In the genomic region with DNA sequence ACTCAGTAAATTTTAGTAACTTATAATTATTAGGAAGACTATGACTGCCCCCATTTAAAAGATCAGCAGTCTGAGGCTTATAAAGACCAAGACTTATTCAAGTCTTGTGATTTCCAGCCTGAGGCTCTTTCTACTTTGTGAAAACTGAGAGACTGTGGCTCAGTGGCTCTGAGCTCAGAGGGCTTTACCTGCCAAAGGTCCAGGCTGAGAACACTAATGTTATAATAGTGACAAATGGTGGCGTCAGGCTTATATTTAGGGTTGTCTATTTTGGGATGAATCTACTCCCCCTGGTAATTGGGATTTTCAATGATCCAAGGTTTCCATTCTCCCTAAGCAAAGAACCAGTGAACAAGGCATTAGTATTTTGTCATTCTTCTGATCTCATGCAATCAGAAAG, we compare ENCODE assay signal across 27 cellular contexts.
"Had no signal": no experiment of that assay in that cellular context is flagged by ENCODE, and none has a peak within 500 bp of the region (broad histone marks: within the 10 kb centered on the region; RNA-seq: fewer than 3 reads in every experiment).

No MANE protein-coding gene starts in this region.

- DNase-seq: activated CD4-positive, alpha-beta memory T cell treated with anti-CD3 and anti-CD28 coated beads for 36 hours; activated CD4-positive, alpha-beta T cell treated with anti-CD3 and anti-CD28 coated beads for 36 hours; activated CD4-positive, alpha-beta T cell treated with anti-CD3 and anti-CD28 coated beads, Interleukin-2, amount 10 ng/mL, durations not matched to agents 24 days and 14 days; activated CD4-positive, CD25-positive, alpha-beta regulatory T cell; activated CD4-positive, CD25-positive, alpha-beta regulatory T cell treated with anti-CD3 and anti-CD28 coated beads, Interleukin-2, amount 50 U/mL, for 72 hours; activated CD8-positive, alpha-beta memory T cell treated with anti-CD3 and anti-CD28 coated beads, Interleukin-2, amount 10 ng/mL, durations not matched to agents 7 days and 5 days; activated CD8-positive, alpha-beta memory T cell treated with anti-CD3 and anti-CD28 coated beads, Interleukin-2, amount 50 U/mL, for 4 hours; activated CD8-positive, alpha-beta T cell treated with anti-CD3 and anti-CD28 coated beads, Interleukin-2, amount 10 ng/mL, durations not matched to agents 7 days and 5 days; activated effector memory CD4-positive, alpha-beta T cell treated with anti-CD3 and anti-CD28 coated beads, Interleukin-2, amount 50 U/mL, for 16 hours; activated naive CD4-positive, alpha-beta T cell treated with anti-CD3 and anti-CD28 coated beads for 36 hours; activated naive CD8-positive, alpha-beta T cell treated with anti-CD3 and anti-CD28 coated beads, Interleukin-2, amount 10 ng/mL, durations not matched to agents 7 days and 5 days; activated T-cell treated with anti-CD3 and anti-CD28 coated beads, Interleukin-2, amount 50 U/mL, for 1 hour; activated T-cell treated with anti-CD3 and anti-CD28 coated beads, Interleukin-2, amount 50 U/mL, for 48 hours; brain microvascular endothelial cell; caudate nucleus; cortex of kidney; dermis blood vessel endothelial cell; effector CD4-positive, alpha-beta T cell; effector memory CD8-positive, alpha-beta T cell; erythroblast; foreskin keratinocyte; T-helper 2 cell had no signal

- H3K27me3 ChIP-seq: brain microvascular endothelial cell, esophagus muscularis mucosa, foreskin keratinocyte, gastroesophageal sphincter had no signal

- H3K27ac Mint-ChIP-seq: activated CD4-positive, alpha-beta memory T cell treated with anti-CD3 and anti-CD28 coated beads for 36 hours; activated CD4-positive, alpha-beta T cell treated with anti-CD3 and anti-CD28 coated beads for 36 hours; activated CD4-positive, alpha-beta T cell treated with anti-CD3 and anti-CD28 coated beads, Interleukin-2, amount 10 ng/mL, durations not matched to agents 24 days and 14 days; activated CD8-positive, alpha-beta memory T cell treated with anti-CD3 and anti-CD28 coated beads, Interleukin-2, amount 10 ng/mL, durations not matched to agents 7 days and 5 days; activated CD8-positive, alpha-beta T cell treated with anti-CD3 and anti-CD28 coated beads, Interleukin-2, amount 10 ng/mL, durations not matched to agents 7 days and 5 days; activated naive CD4-positive, alpha-beta T cell treated with anti-CD3 and anti-CD28 coated beads for 36 hours; activated naive CD4-positive, alpha-beta T cell treated with anti-CD3 and anti-CD28 coated beads, Interleukin-2, amount 50 U/mL, for 24 hours; activated naive CD8-positive, alpha-beta T cell treated with anti-CD3 and anti-CD28 coated beads, Interleukin-2, amount 10 ng/mL, durations not matched to agents 7 days and 5 days; activated T-helper 1 cell treated with anti-CD3 and anti-CD28 coated beads, Interleukin-12 subunit alpha, Interleukin-12 subunit beta, Interleukin-2, Interleukin-4 antibody, amounts not matched to agents 30 ng/mL and 10 ng/mL and 1 ng/mL, durations not matched to agents 14 hours and 24 hours and 36 hours; activated T-helper 2 cell treated with anti-CD3 and anti-CD28 coated beads, Interferon-gamma antibody, Interleukin-2, Interleukin-4, amounts not matched to agents 10 μg/mL and 5 μg/mL and 100 μg/mL, durations not matched to agents 14 hours and 24 hours and 36 hours had no signal

- H3K9me3 Mint-ChIP-seq: activated CD4-positive, alpha-beta memory T cell treated with anti-CD3 and anti-CD28 coated beads for 36 hours; activated CD4-positive, alpha-beta T cell treated with anti-CD3 and anti-CD28 coated beads, Interleukin-2, amount 10 ng/mL, durations not matched to agents 24 days and 14 days; activated naive CD4-positive, alpha-beta T cell treated with anti-CD3 and anti-CD28 coated beads for 36 hours; activated naive CD4-positive, alpha-beta T cell treated with anti-CD3 and anti-CD28 coated beads, Interleukin-2, amount 50 U/mL, for 24 hours; activated naive CD8-positive, alpha-beta T cell treated with anti-CD3 and anti-CD28 coated beads, Interleukin-2, amount 10 ng/mL, durations not matched to agents 7 days and 5 days; activated T-helper 1 cell treated with anti-CD3 and anti-CD28 coated beads, Interleukin-12 subunit alpha, Interleukin-12 subunit beta, Interleukin-2, Interleukin-4 antibody, amounts not matched to agents 30 ng/mL and 10 ng/mL and 1 ng/mL, durations not matched to agents 14 hours and 24 hours and 36 hours; activated T-helper 2 cell treated with anti-CD3 and anti-CD28 coated beads, Interferon-gamma antibody, Interleukin-2, Interleukin-4, amounts not matched to agents 10 μg/mL and 5 μg/mL and 100 μg/mL, durations not matched to agents 14 hours and 24 hours and 36 hours; effector memory CD8-positive, alpha-beta T cell had no signal

- H3K36me3 Mint-ChIP-seq: activated CD4-positive, alpha-beta memory T cell treated with anti-CD3 and anti-CD28 coated beads for 36 hours; activated CD8-positive, alpha-beta memory T cell treated with anti-CD3 and anti-CD28 coated beads, Interleukin-2, amount 10 ng/mL, durations not matched to agents 7 days and 5 days; activated naive CD4-positive, alpha-beta T cell treated with anti-CD3 and anti-CD28 coated beads, Interleukin-2, amount 50 U/mL, for 24 hours; activated naive CD8-positive, alpha-beta T cell treated with anti-CD3 and anti-CD28 coated beads, Interleukin-2, amount 10 ng/mL, durations not matched to agents 7 days and 5 days had no signal

- H3K9me3 ChIP-seq: esophagus muscularis mucosa, gastroesophageal sphincter had no signal

- H3K36me3 ChIP-seq: brain microvascular endothelial cell, esophagus muscularis mucosa, gastroesophageal sphincter had no signal

- H3K4me3 Mint-ChIP-seq: activated CD4-positive, alpha-beta memory T cell treated with anti-CD3 and anti-CD28 coated beads for 36 hours; activated CD4-positive, alpha-beta T cell treated with anti-CD3 and anti-CD28 coated beads for 36 hours; activated CD4-positive, alpha-beta T cell treated with anti-CD3 and anti-CD28 coated beads, Interleukin-2, amount 10 ng/mL, durations not matched to agents 24 days and 14 days; activated CD8-positive, alpha-beta memory T cell treated with anti-CD3 and anti-CD28 coated beads, Interleukin-2, amount 10 ng/mL, durations not matched to agents 7 days and 5 days; activated CD8-positive, alpha-beta T cell treated with anti-CD3 and anti-CD28 coated beads, Interleukin-2, amount 10 ng/mL, durations not matched to agents 7 days and 5 days; activated naive CD4-positive, alpha-beta T cell treated with anti-CD3 and anti-CD28 coated beads for 36 hours; activated naive CD4-positive, alpha-beta T cell treated with anti-CD3 and anti-CD28 coated beads, Interleukin-2, amount 50 U/mL, for 24 hours; activated naive CD8-positive, alpha-beta T cell treated with anti-CD3 and anti-CD28 coated beads, Interleukin-2, amount 10 ng/mL, durations not matched to agents 7 days and 5 days; activated T-helper 1 cell treated with anti-CD3 and anti-CD28 coated beads, Interleukin-12 subunit alpha, Interleukin-12 subunit beta, Interleukin-2, Interleukin-4 antibody, amounts not matched to agents 30 ng/mL and 10 ng/mL and 1 ng/mL, durations not matched to agents 14 hours and 24 hours and 36 hours; effector memory CD8-positive, alpha-beta T cell had no signal

- H3K4me3 ChIP-seq: esophagus muscularis mucosa, gastroesophageal sphincter had no signal

- H3K4me1 ChIP-seq: gastroesophageal sphincter had no signal

- H3K27me3 Mint-ChIP-seq: activated CD4-positive, alpha-beta memory T cell treated with anti-CD3 and anti-CD28 coated beads for 36 hours; activated CD4-positive, alpha-beta T cell treated with anti-CD3 and anti-CD28 coated beads for 36 hours; activated CD4-positive, alpha-beta T cell treated with anti-CD3 and anti-CD28 coated beads, Interleukin-2, amount 10 ng/mL, durations not matched to agents 24 days and 14 days; activated naive CD4-positive, alpha-beta T cell treated with anti-CD3 and anti-CD28 coated beads, Interleukin-2, amount 50 U/mL, for 24 hours; activated naive CD8-positive, alpha-beta T cell treated with anti-CD3 and anti-CD28 coated beads, Interleukin-2, amount 10 ng/mL, durations not matched to agents 7 days and 5 days had no signal

- H3K27ac ChIP-seq: brain microvascular endothelial cell, esophagus muscularis mucosa, foreskin keratinocyte, gastroesophageal sphincter had no signal

- ATAC-seq: activated CD4-positive, alpha-beta T cell treated with anti-CD3 and anti-CD28 coated beads for 36 hours; activated CD8-positive, alpha-beta memory T cell treated with anti-CD3 and anti-CD28 coated beads, Interleukin-2, amount 10 ng/mL, durations not matched to agents 7 days and 5 days; activated CD8-positive, alpha-beta T cell treated with anti-CD3 and anti-CD28 coated beads, Interleukin-2, amount 10 ng/mL, durations not matched to agents 7 days and 5 days; effector memory CD8-positive, alpha-beta T cell; foreskin keratinocyte; gastroesophageal sphincter had no signal
